ENCODE assay signal across 18 cellular contexts in the genomic region with DNA sequence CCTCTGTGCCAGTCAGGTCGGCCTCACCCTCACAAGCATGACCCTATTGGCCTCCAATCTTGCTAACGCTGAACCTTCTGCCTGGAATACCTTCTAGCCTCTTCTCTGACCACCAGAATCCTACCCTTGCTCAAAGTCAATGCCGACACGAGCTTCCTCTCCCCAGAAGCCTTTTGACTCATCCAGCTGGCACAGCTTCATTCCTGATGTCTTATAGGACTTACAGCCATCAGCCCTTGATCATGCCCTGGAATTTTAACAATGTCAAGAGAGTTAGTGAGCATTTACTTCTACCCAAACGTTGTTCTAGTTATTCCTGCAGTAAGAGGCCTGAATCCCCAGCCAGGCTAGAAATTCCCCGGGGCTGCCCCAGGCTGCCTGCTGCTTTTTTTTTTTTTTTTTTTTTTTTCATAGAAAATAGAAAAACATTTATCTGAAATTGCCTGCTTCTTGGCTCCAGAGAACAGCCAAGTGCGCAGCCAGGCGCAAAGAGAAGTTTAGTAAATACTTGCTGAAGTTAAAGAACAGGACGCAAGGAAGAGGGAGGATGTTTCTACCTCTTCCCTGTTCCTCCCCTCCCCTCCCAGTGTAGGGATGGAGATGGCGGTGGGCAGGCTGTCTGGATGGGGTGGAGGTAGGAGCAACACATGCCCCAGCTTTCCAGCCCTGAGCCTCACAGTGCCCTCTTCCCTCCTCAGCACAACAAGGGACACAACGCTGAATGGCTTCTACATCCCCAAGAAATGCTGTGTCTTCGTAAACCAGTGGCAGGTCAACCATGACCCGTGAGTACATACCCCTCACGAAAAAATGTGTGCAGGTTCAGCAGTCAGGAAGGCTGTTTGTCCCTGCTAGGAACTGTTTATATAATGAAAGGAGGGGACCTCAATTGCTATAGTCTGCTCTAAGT. TPM values are rescaled to one million over a fixed set of nuclear protein-coding genes. Genes with fewer than 3 reads are reported as not detected.
DNase-seq lines count a peak whose midpoint lies in the region; ATAC-seq and TF ChIP-seq lines count a peak whose summit lies in the region.
"Had no signal": no experiment of that assay in that cellular context is flagged by ENCODE, and none has a peak within 500 bp of the region (broad histone marks: within the 10 kb centered on the region; RNA-seq: fewer than 3 reads in every experiment).

No MANE protein-coding gene starts in this region.

- H3K4me1 Mint-ChIP-seq in osteocyte (ENCODE audit: unreplicated experiment): peaks cover 6% of the 10 kb centered on the region
- H3K4me1 Mint-ChIP-seq in activated CD8-positive, alpha-beta T cell treated with anti-CD3 and anti-CD28 coated beads for 36 hours (ENCODE audit: low read depth): no peaks in the 10 kb centered on the region
- H3K4me1 Mint-ChIP-seq in activated naive CD4-positive, alpha-beta T cell treated with anti-CD3 and anti-CD28 coated beads for 36 hours (ENCODE audit: low read depth): no peaks in the 10 kb centered on the region
- H3K4me1 Mint-ChIP-seq: activated CD8-positive, alpha-beta memory T cell treated with anti-CD3 and anti-CD28 coated beads, Interleukin-2, amount 10 ng/mL, durations not matched to agents 7 days and 5 days had no signal

- no peak overlapping the region for H3K4me3 ChIP-seq in PC-9
- H3K4me3 ChIP-seq in fibroblast of mammary gland (ENCODE audit: control insufficient read depth, low read depth, low read length): no peak overlapping the region
- H3K4me3 ChIP-seq: adrenal gland had no signal

- H3K4me1 ChIP-seq in PC-9 (replicated peaks; ENCODE audit: insufficient read depth): peaks cover 7% of the 10 kb centered on the region; the same call in 1 of the 2 replicates
- H3K4me1 ChIP-seq: adrenal gland had no signal

- ATAC-seq in activated CD8-positive, alpha-beta T cell treated with anti-CD3 and anti-CD28 coated beads for 36 hours: no peak
- ATAC-seq in GM18873 (IDR thresholded peaks at IDR 0.05; ENCODE audit: low FRiP score, unreplicated experiment): no peak
- ATAC-seq: activated CD8-positive, alpha-beta memory T cell treated with anti-CD3 and anti-CD28 coated beads, Interleukin-2, amount 10 ng/mL, durations not matched to agents 7 days and 5 days; Right ventricle myocardium inferior had no signal

- CTCF ChIA-PET in PC-9 (lab: Charles Lee): interaction anchor here (0.6 kb wide), 1 partner anchor 416 kb away, joined by 3 read pairs; no protein-coding TSS in a partner anchor
- CTCF ChIA-PET in activated CD8-positive, alpha-beta T cell treated with anti-CD3 and anti-CD28 coated beads for 36 hours (lab: Charles Lee): no interaction called here
- CTCF ChIA-PET in activated naive CD4-positive, alpha-beta T cell treated with anti-CD3 and anti-CD28 coated beads for 36 hours (lab: Charles Lee): no interaction called here

- H3K27ac Mint-ChIP-seq in osteocyte (ENCODE audit: unreplicated experiment): peak overlapping the region; percentile 28
- no peak overlapping the region for H3K27ac Mint-ChIP-seq in activated CD8-positive, alpha-beta T cell treated with anti-CD3 and anti-CD28 coated beads for 36 hours
- no peak overlapping the region for H3K27ac Mint-ChIP-seq in activated naive CD4-positive, alpha-beta T cell treated with anti-CD3 and anti-CD28 coated beads for 36 hours
- H3K27ac Mint-ChIP-seq: activated CD8-positive, alpha-beta memory T cell treated with anti-CD3 and anti-CD28 coated beads, Interleukin-2, amount 10 ng/mL, durations not matched to agents 7 days and 5 days; CD4-positive, alpha-beta T cell had no signal

- H3K9me3 ChIP-seq in PC-9 (ENCODE audit: insufficient read depth, low read depth): no peaks in the 10 kb centered on the region
- H3K9me3 ChIP-seq: adrenal gland had no signal

- no peaks in the 10 kb centered on the region for H3K9me3 Mint-ChIP-seq in osteocyte (ENCODE audit: unreplicated experiment)
- H3K9me3 Mint-ChIP-seq in activated CD8-positive, alpha-beta T cell treated with anti-CD3 and anti-CD28 coated beads for 36 hours: no peaks in the 10 kb centered on the region
- no peaks in the 10 kb centered on the region for H3K9me3 Mint-ChIP-seq in activated naive CD4-positive, alpha-beta T cell treated with anti-CD3 and anti-CD28 coated beads for 36 hours
- H3K9me3 Mint-ChIP-seq: CD4-positive, alpha-beta T cell had no signal

- DNase-seq in GM03348 (ENCODE audit: low spot score) (peak; percentile 60), PC-9 (peak; percentile 26 to 82), fibroblast of mammary gland (ENCODE audit: low read depth) (peak; percentile 14), osteocyte (ENCODE audit: extremely low spot score, unreplicated experiment) (no peak), midbrain (lab: John Stamatoyannopoulos, UW) (no peak)
- DNase-seq in activated CD8-positive, alpha-beta T cell treated with anti-CD3 and anti-CD28 coated beads for 36 hours: no peak
- no peak for DNase-seq in activated naive CD4-positive, alpha-beta T cell treated with anti-CD3 and anti-CD28 coated beads for 36 hours
- DNase-seq: activated CD8-positive, alpha-beta memory T cell treated with anti-CD3 and anti-CD28 coated beads, Interleukin-2, amount 10 ng/mL, durations not matched to agents 7 days and 5 days; adrenal gland; CD4-positive, alpha-beta T cell; NCI-H1105 treated with DMSO at 0.1 percent for 48 hours; NCI-H510A treated with DMSO at 0.1 percent for 48 hours; stimulated activated CD4-positive, alpha-beta T cell treated with anti-CD3 and anti-CD28 coated beads, Interleukin-2, amount 100 ng/mL, for 48 hours; stimulated activated naive CD4-positive, alpha-beta T cell treated with Interleukin-2 at 50 U/mL for 16 hours had no signal

- no peak overlapping the region; the same call in 1 of the 2 replicates for H3K4me2 ChIP-seq in PC-9

- H3K27me3 Mint-ChIP-seq in osteocyte (ENCODE audit: unreplicated experiment): no peaks in the 10 kb centered on the region
- H3K27me3 Mint-ChIP-seq in activated CD8-positive, alpha-beta T cell treated with anti-CD3 and anti-CD28 coated beads for 36 hours: no peaks in the 10 kb centered on the region
- no peaks in the 10 kb centered on the region for H3K27me3 Mint-ChIP-seq in activated naive CD4-positive, alpha-beta T cell treated with anti-CD3 and anti-CD28 coated beads for 36 hours (ENCODE audit: low read depth)
- H3K27me3 Mint-ChIP-seq: CD4-positive, alpha-beta T cell had no signal

- H2AFZ ChIP-seq in PC-9: no peak overlapping the region

- no peaks in the 10 kb centered on the region for H4K20me1 ChIP-seq in PC-9 (ENCODE audit: insufficient read depth)

- H3K36me3 ChIP-seq in PC-9 (ENCODE audit: low read depth): no peaks in the 10 kb centered on the region
- H3K36me3 ChIP-seq: adrenal gland had no signal

- no peaks in the 10 kb centered on the region for H3K9me2 ChIP-seq in PC-9 (ENCODE audit: insufficient read depth)

- no peaks in the 10 kb centered on the region for H3K27me3 ChIP-seq in PC-9 (ENCODE audit: insufficient read depth, low read depth)
- H3K27me3 ChIP-seq: adrenal gland had no signal

- POLR2A ChIA-PET in PC-9 (lab: Charles Lee; ENCODE audit: unreplicated experiment): no interaction called here
- POLR2A ChIA-PET in activated CD8-positive, alpha-beta T cell treated with anti-CD3 and anti-CD28 coated beads for 36 hours (lab: Charles Lee): no interaction called here

- no peak overlapping the region for H3K4me3 Mint-ChIP-seq in osteocyte (ENCODE audit: unreplicated experiment)
- no peak overlapping the region for H3K4me3 Mint-ChIP-seq in activated CD8-positive, alpha-beta T cell treated with anti-CD3 and anti-CD28 coated beads for 36 hours
- no peak overlapping the region for H3K4me3 Mint-ChIP-seq in activated naive CD4-positive, alpha-beta T cell treated with anti-CD3 and anti-CD28 coated beads for 36 hours
- H3K4me3 Mint-ChIP-seq: activated CD8-positive, alpha-beta memory T cell treated with anti-CD3 and anti-CD28 coated beads, Interleukin-2, amount 10 ng/mL, durations not matched to agents 7 days and 5 days; CD4-positive, alpha-beta T cell had no signal

- no TSS peak for BruUV-seq in PC-9 (replicated peaks; lab: Mats Ljungman, UMichigan)

- intact Hi-C loops in PC-9 (cut with micrococcal nuclease; ENCODE audit: unreplicated experiment): no loop called here
- intact Hi-C loops in activated CD8-positive, alpha-beta T cell treated with anti-CD3 and anti-CD28 coated beads for 36 hours (cut with micrococcal nuclease): no loop called here
- intact Hi-C loops in activated naive CD4-positive, alpha-beta T cell treated with anti-CD3 and anti-CD28 coated beads for 36 hours (cut with micrococcal nuclease): no loop called here

- no peak overlapping the region for H3K27ac ChIP-seq in PC-9
- H3K27ac ChIP-seq: adrenal gland had no signal

- TF ChIP-seq CTCF in PC-9 (conservative IDR thresholded peaks at IDR 0.05) (no peak), fibroblast of mammary gland (conservative IDR thresholded peaks at IDR 0.05; ENCODE audit: control insufficient read depth, insufficient read depth, low read depth, low read length) (no peak), osteocyte (IDR thresholded peaks at IDR 0.05) (no peak)
- TF ChIP-seq CTCF in activated CD8-positive, alpha-beta T cell treated with anti-CD3 and anti-CD28 coated beads for 36 hours (IDR thresholded peaks at IDR 0.05): no peak

- H3K79me2 ChIP-seq in PC-9 (ENCODE audit: low read depth): no peaks in the 10 kb centered on the region

- no peaks in the 10 kb centered on the region for H3K36me3 Mint-ChIP-seq in osteocyte (ENCODE audit: unreplicated experiment)
- no peaks in the 10 kb centered on the region for H3K36me3 Mint-ChIP-seq in activated CD8-positive, alpha-beta T cell treated with anti-CD3 and anti-CD28 coated beads for 36 hours (ENCODE audit: low read depth)
- no peaks in the 10 kb centered on the region for H3K36me3 Mint-ChIP-seq in activated naive CD4-positive, alpha-beta T cell treated with anti-CD3 and anti-CD28 coated beads for 36 hours (ENCODE audit: low read depth)
- H3K36me3 Mint-ChIP-seq: activated CD8-positive, alpha-beta memory T cell treated with anti-CD3 and anti-CD28 coated beads, Interleukin-2, amount 10 ng/mL, durations not matched to agents 7 days and 5 days had no signal

- peaks cover 9% of the 10 kb centered on the region for H3F3A ChIP-seq in PC-9 (ENCODE audit: insufficient read depth, low read depth)

RNA-seq across cellular contexts. Expression of a gene that starts 4.1 kb away (rescaled TPM):
- total RNA-seq in PC-9 (2021) (not detected in 2 replicates), osteocyte (not detected in 2 replicates)
- not detected for total RNA-seq in activated CD8-positive, alpha-beta T cell treated with anti-CD3 and anti-CD28 coated beads for 36 hours
- total RNA-seq in activated naive CD4-positive, alpha-beta T cell treated with anti-CD3 and anti-CD28 coated beads for 36 hours: not detected
- total RNA-seq: activated CD8-positive, alpha-beta memory T cell treated with anti-CD3 and anti-CD28 coated beads, Interleukin-2, amount 10 ng/mL, durations not matched to agents 7 days and 5 days; adrenal gland; CD4-positive, alpha-beta T cell; HT-29; lung microvascular endothelial cell; Right ventricle myocardium inferior had no signal

RNA-seq across cellular contexts. Expression of a gene that starts 27.4 kb away (rescaled TPM):
- 0.33 and 0.39 TPM in 2 replicates for total RNA-seq in PC-9 (2021)
- total RNA-seq in osteocyte: 0.18 and 0.24 TPM in 2 replicates
- total RNA-seq in activated CD8-positive, alpha-beta T cell treated with anti-CD3 and anti-CD28 coated beads for 36 hours: 1 to 10 TPM; 4.3 to 4.9 TPM
- total RNA-seq in activated naive CD4-positive, alpha-beta T cell treated with anti-CD3 and anti-CD28 coated beads for 36 hours: under 1 TPM; 0.12 to 0.37 TPM
- total RNA-seq: CD4-positive, alpha-beta T cell had no signal

RNA-seq across cellular contexts. Expression of a gene that starts 29.1 kb away (rescaled TPM):
- total RNA-seq in PC-9 (2021) (78.3 TPM in 2 replicates), osteocyte (56.0 and 57.0 TPM in 2 replicates)
- total RNA-seq in activated CD8-positive, alpha-beta T cell treated with anti-CD3 and anti-CD28 coated beads for 36 hours: 100 to 1,000 TPM; 254 to 260 TPM
- 100 to 1,000 TPM; 272 to 282 TPM for total RNA-seq in activated naive CD4-positive, alpha-beta T cell treated with anti-CD3 and anti-CD28 coated beads for 36 hours

RNA-seq across cellular contexts. Expression of a gene that starts 56.9 kb away (rescaled TPM):
- 43.3 and 46.3 TPM in 2 replicates for total RNA-seq in PC-9 (2021)
- total RNA-seq in osteocyte: 42.9 and 54.2 TPM in 2 replicates
- 10 to 100 TPM; 41.9 to 44.1 TPM for total RNA-seq in activated CD8-positive, alpha-beta T cell treated with anti-CD3 and anti-CD28 coated beads for 36 hours
- total RNA-seq in activated naive CD4-positive, alpha-beta T cell treated with anti-CD3 and anti-CD28 coated beads for 36 hours: 10 to 100 TPM; 33.8 to 37.8 TPM

RNA-seq across cellular contexts. Expression of a gene that starts 59.9 kb away (rescaled TPM):
- total RNA-seq in PC-9 (2021) (not detected in 2 replicates), osteocyte (not detected in 2 replicates)
- under 1 TPM in 1 of 2 experiments, not detected in 1; 0.11 TPM for total RNA-seq in activated CD8-positive, alpha-beta T cell treated with anti-CD3 and anti-CD28 coated beads for 36 hours
- not detected for total RNA-seq in activated naive CD4-positive, alpha-beta T cell treated with anti-CD3 and anti-CD28 coated beads for 36 hours
- total RNA-seq: activated CD8-positive, alpha-beta memory T cell treated with anti-CD3 and anti-CD28 coated beads, Interleukin-2, amount 10 ng/mL, durations not matched to agents 7 days and 5 days; HT-29; lung microvascular endothelial cell had no signal

Comparison
In these comparisons a context has a peak if more than half of its experiments do, and no peak if none do; other contexts are left out.
1. DNase-seq: peak in GM03348 (single experiment), PC-9 (2 of 2) and fibroblast of mammary gland (single experiment); none in osteocyte (single experiment), activated CD8-positive, alpha-beta T cell treated with anti-CD3 and anti-CD28 coated beads for 36 hours (single experiment), activated naive CD4-positive, alpha-beta T cell treated with anti-CD3 and anti-CD28 coated beads for 36 hours (single experiment) and midbrain (single experiment).